Comparison of ENCODE assay signal across 2 cellular contexts in genomic region chr3:126551839-126552687, GRCh38.
TF ChIP-seq lines count a peak whose summit lies in the region.

No MANE protein-coding gene starts in this region.

TF ChIP-seq in SK-N-SH, 30 proteins besides CTCF, POLR2A, EP300 and RAD21 (continued from another document):
- TF ChIP-seq ZBTB33 (IDR thresholded peaks at IDR 0.05; ENCODE audit: borderline replicate concordance, low read depth), result no peak

TF ChIP-seq in SK-N-SH treated with all-trans-retinoic acid at 6 μM for 48 hours, 23 proteins besides CTCF, POLR2A, EP300 and RAD21 (continued from another document):
- no peak for TF ChIP-seq POU6F1 (CRISPR knock-in tag; IDR thresholded peaks at IDR 0.05; ENCODE audit: borderline replicate concordance, low read depth)
